ENCODE assay signal across 8 cellular contexts in genomic region chr15:94844533-94845390, GRCh38.
DNase-seq lines count a peak whose midpoint lies in the region; ATAC-seq, FAIRE-seq and TF ChIP-seq lines count a peak whose summit lies in the region.

No MANE protein-coding gene starts in this region.

- no peak for FAIRE-seq in A549 (lab: Jason Lieb, UNC)

- TF ChIP-seq EP300 in A549 (IDR thresholded peaks at IDR 0.05) (no peak), tibial nerve (IDR thresholded peaks at IDR 0.05) (peak in 1 of 2 donors; percentile 60)

- WGBS in A549 (ENCODE audit: missing lambda C conversion rate): 28% methylated on average over 19 of the region's 83 CpGs
- 4% methylated on average over 83 of the region's 83 CpGs for WGBS in ectodermal cell, 2 experiments
- 2% methylated on average over 83 of the region's 83 CpGs for WGBS in liver
- WGBS in tibial nerve, 2 donors: 1 to 4% methylated on average over 44 to 51 of the region's 83 CpGs

- H3K4me3 ChIP-seq in A549: peak overlapping the region; percentile 35
- H3K4me3 ChIP-seq in ectodermal cell (ENCODE audit: insufficient read depth, low read depth, low read length): peak overlapping the region; percentile 29
- H3K4me3 ChIP-seq in liver (ENCODE audit: low read depth in 1 of 3, low read length in 3 of 3): peak overlapping the region in 1 of 3 donors; percentile 52
- peak overlapping the region; percentile 34 to 59 (median 39) for H3K4me3 ChIP-seq in tibial nerve
- no peak overlapping the region for H3K4me3 ChIP-seq in SJCRH30

- CTCF ChIA-PET in A549 (lab: Yijun Ruan, JAX): no interaction called here

- peak overlapping the region in 1 of 2 experiments; percentile 58; a peak in 2 of 6 replicates for H3K27ac ChIP-seq in A549
- no peak overlapping the region for H3K27ac ChIP-seq in ectodermal cell (ENCODE audit: insufficient read depth, low read depth, low read length, poor library complexity, severe bottlenecking)
- peak overlapping the region in 1 of 2 donors; percentile 50 for H3K27ac ChIP-seq in liver (ENCODE audit: low read depth in 1 of 2, low read length in 2 of 2)
- H3K27ac ChIP-seq in tibial nerve: peak overlapping the region; percentile 59 to 91 (median 86)
- H3K27ac ChIP-seq in SJCRH30: no peak overlapping the region

- peaks cover 10% of the 10 kb centered on the region for H3K9me3 Mint-ChIP-seq in stimulated activated memory B cell treated with anti-CD40 and anti-IgM and Interleukin-4, amounts not matched to agents 10 μg/mL and 1 μg/mL and 100 μg/mL, for 72 hours

- H3K27me3 ChIP-seq in ectodermal cell (ENCODE audit: control insufficient read depth, insufficient read depth, low read length, poor library complexity, severe bottlenecking): no peaks in the 10 kb centered on the region
- H3K27me3 ChIP-seq in liver (ENCODE audit: control insufficient read depth in 4 of 4, insufficient read depth in 4 of 4, low read length in 3 of 4): peaks cover 0 to 5% (median 0%) of the 10 kb centered on the region in 4 donors
- H3K27me3 ChIP-seq in tibial nerve: no peaks in the 10 kb centered on the region
- no peaks in the 10 kb centered on the region for H3K27me3 ChIP-seq in SJCRH30

- H3K9me3 ChIP-seq in A549 (no peaks in the 10 kb centered on the region; the same call in 2 of the 3 replicates), ectodermal cell (ENCODE audit: control insufficient read depth, low read length) (no peaks in the 10 kb centered on the region), liver (ENCODE audit: control insufficient read depth in 4 of 4, low read length in 3 of 4) (peaks cover 6 to 11% (median 9%) of the 10 kb centered on the region in 4 donors), tibial nerve (peaks cover 0 to 13% (median under 1%) of the 10 kb centered on the region in 4 donors), SJCRH30 (replicated peaks) (no peaks in the 10 kb centered on the region)

- TF ChIP-seq POLR2A in A549 (IDR thresholded peaks at IDR 0.05; ENCODE audit: low read length): no peak
- TF ChIP-seq POLR2A in tibial nerve (IDR thresholded peaks at IDR 0.05): no peak

- no peaks in the 10 kb centered on the region for H3K4me1 Mint-ChIP-seq in stimulated activated memory B cell treated with anti-CD40 and anti-IgM and Interleukin-4, amounts not matched to agents 10 μg/mL and 1 μg/mL and 100 μg/mL, for 72 hours

- TF ChIP-seq RAD21 in A549 (conservative IDR thresholded peaks at IDR 0.05 in 1 of 2, IDR thresholded peaks at IDR 0.05 in 1 of 2): no peak
- TF ChIP-seq RAD21 in liver (IDR thresholded peaks at IDR 0.05): peak; percentile 12 to 29

- no peaks in the 10 kb centered on the region for H3K36me3 ChIP-seq in ectodermal cell (ENCODE audit: control insufficient read depth, insufficient read depth, low read length)
- no peaks in the 10 kb centered on the region for H3K36me3 ChIP-seq in liver (ENCODE audit: control insufficient read depth in 4 of 4, insufficient read depth in 3 of 4, low read depth in 1 of 4, low read length in 3 of 4)
- no peaks in the 10 kb centered on the region for H3K36me3 ChIP-seq in tibial nerve
- H3K36me3 ChIP-seq in SJCRH30: no peaks in the 10 kb centered on the region

- no peak overlapping the region for H3K4me3 Mint-ChIP-seq in stimulated activated memory B cell treated with anti-CD40 and anti-IgM and Interleukin-4, amounts not matched to agents 10 μg/mL and 1 μg/mL and 100 μg/mL, for 72 hours

- peak overlapping the region; percentile 77 for H3K4me2 ChIP-seq in A549

- H3K36me3 Mint-ChIP-seq in stimulated activated memory B cell treated with anti-CD40 and anti-IgM and Interleukin-4, amounts not matched to agents 10 μg/mL and 1 μg/mL and 100 μg/mL, for 72 hours: no peaks in the 10 kb centered on the region

- no peak overlapping the region for H3K9ac ChIP-seq in liver (ENCODE audit: low read depth in 1 of 2, low read length in 2 of 2)

- POLR2A ChIA-PET in A549 (lab: Yijun Ruan, JAX): no interaction called here

- ATAC-seq in A549: peak; percentile 29 to 34; a peak in 3 of 6 replicates
- ATAC-seq in stimulated activated memory B cell treated with anti-CD40 and anti-IgM and Interleukin-4, amounts not matched to agents 10 μg/mL and 1 μg/mL and 100 μg/mL, for 72 hours: no peak
- no peak for ATAC-seq in GM19455 (IDR thresholded peaks at IDR 0.05; ENCODE audit: unreplicated experiment)

- DNase-seq in A549 (ENCODE audit: low read depth in 1 of 2, low spot score in 1 of 2): peak in 1 of 2 experiments; percentile 21
- DNase-seq in HuH-7.5 (ENCODE audit: low spot score): peak; percentile 86
- peak; percentile 37 to 41 for DNase-seq in tibial nerve (ENCODE audit: low spot score in 2 of 2)
- no peak for DNase-seq in SJCRH30

- H3K4me1 ChIP-seq in A549 (no peaks in the 10 kb centered on the region), ectodermal cell (ENCODE audit: control insufficient read depth, insufficient read depth, low read length) (no peaks in the 10 kb centered on the region), liver (ENCODE audit: control insufficient read depth in 4 of 4, insufficient read depth in 4 of 4, low read length in 3 of 4) (peaks cover 0 to 5% (median 2%) of the 10 kb centered on the region in 4 donors), tibial nerve (peaks cover 0 to 20% (median 0%) of the 10 kb centered on the region in 4 donors), SJCRH30 (no peaks in the 10 kb centered on the region)

- H3K27ac Mint-ChIP-seq in stimulated activated memory B cell treated with anti-CD40 and anti-IgM and Interleukin-4, amounts not matched to agents 10 μg/mL and 1 μg/mL and 100 μg/mL, for 72 hours: no peak overlapping the region

- H3K27me3 Mint-ChIP-seq in stimulated activated memory B cell treated with anti-CD40 and anti-IgM and Interleukin-4, amounts not matched to agents 10 μg/mL and 1 μg/mL and 100 μg/mL, for 72 hours: peaks cover 34% of the 10 kb centered on the region

- TF ChIP-seq CTCF in A549 (IDR thresholded peaks at IDR 0.05) (no peak), liver (IDR thresholded peaks at IDR 0.05; ENCODE audit: low read depth, low read length, missing input control) (no peak), tibial nerve (IDR thresholded peaks at IDR 0.05) (peak in 1 of 5 experiments; percentile 30)

TF ChIP-seq in A549, 52 proteins besides CTCF, POLR2A, EP300 and RAD21:
- no peak for TF ChIP-seq REST (IDR thresholded peaks at IDR 0.05)

TF ChIP-seq in liver, 16 proteins besides CTCF, POLR2A, EP300 and RAD21:
- TF ChIP-seq MAX (IDR thresholded peaks at IDR 0.05) (peak; percentile 12), ATF3 (IDR thresholded peaks at IDR 0.05) (no peak)

Comparison
In these comparisons a context has a peak if more than half of its experiments do, and no peak if none do; other contexts are left out.
1. ATAC-seq: peak in A549 (2 of 2); none in stimulated activated memory B cell treated with anti-CD40 and anti-IgM and Interleukin-4, amounts not matched to agents 10 μg/mL and 1 μg/mL and 100 μg/mL, for 72 hours (single experiment) and GM19455 (single experiment).
2. DNase-seq: peak in HuH-7.5 (single experiment) and tibial nerve (2 of 2); none in SJCRH30 (0 of 2).
3. H3K27ac ChIP-seq: peak in tibial nerve (4 of 4); none in ectodermal cell (single experiment) and SJCRH30 (single experiment).